8 cellular contexts compared by ENCODE assay signal in genomic region chr14:53432378-53432802, GRCh38.
DNase-seq lines count a peak whose midpoint lies in the region; ATAC-seq and TF ChIP-seq lines count a peak whose summit lies in the region.

No MANE protein-coding gene starts in this region.

- CTCF ChIA-PET in activated CD4-positive, alpha-beta memory T cell treated with anti-CD3 and anti-CD28 coated beads for 36 hours (lab: Charles Lee), result no interaction called here

- H3K9ac ChIP-seq in mesendoderm (ENCODE audit: low read length), result no peak overlapping the region

- H3K27me3 ChIP-seq in mesendoderm (ENCODE audit: insufficient read depth, low read length, poor library complexity), result no peaks in the 10 kb centered on the region

- WGBS in mesendoderm (ENCODE audit: extremely low coverage, insufficient coverage, low lambda C conversion rate), result no CpG with 5 or more reads among the region's 2 CpGs

- no peaks in the 10 kb centered on the region for H3K79me2 ChIP-seq in mesendoderm (ENCODE audit: control insufficient read depth, insufficient read depth, low read length)

- H3K4me3 ChIP-seq in GM12875 (ENCODE audit: low read depth, low read length) (no peak overlapping the region), mesendoderm (ENCODE audit: low read length) (no peak overlapping the region)

- no peak overlapping the region for H2AK5ac ChIP-seq in mesendoderm (ENCODE audit: low read length)

- H3K23ac ChIP-seq in mesendoderm (ENCODE audit: low read length), result no peak overlapping the region

- H3K9me3 Mint-ChIP-seq in chondrocyte (ENCODE audit: low read depth), result peaks cover 4% of the 10 kb centered on the region
- H3K9me3 Mint-ChIP-seq in activated CD4-positive, alpha-beta memory T cell treated with anti-CD3 and anti-CD28 coated beads for 36 hours, result peaks cover 6% of the 10 kb centered on the region

- H3K18ac ChIP-seq in mesendoderm (ENCODE audit: low read length), result no peak overlapping the region

- no peaks in the 10 kb centered on the region for H3K4me1 ChIP-seq in mesendoderm (ENCODE audit: control insufficient read depth, low read depth, low read length)

- no peaks in the 10 kb centered on the region for H3K79me1 ChIP-seq in mesendoderm (ENCODE audit: low read length)

- H3K4ac ChIP-seq in mesendoderm (ENCODE audit: low read depth, low read length), result no peak overlapping the region

- POLR2A ChIA-PET in activated CD4-positive, alpha-beta memory T cell treated with anti-CD3 and anti-CD28 coated beads for 36 hours (lab: Charles Lee), result no interaction called here

- peak; percentile 56 for ATAC-seq in HG03139 (IDR thresholded peaks at IDR 0.05; ENCODE audit: unreplicated experiment)
- no peak for ATAC-seq in GM18873 (IDR thresholded peaks at IDR 0.05; ENCODE audit: low FRiP score, unreplicated experiment)

- no peak overlapping the region for H4K8ac ChIP-seq in mesendoderm (ENCODE audit: low read depth, low read length)

- no peak overlapping the region for H3K4me2 ChIP-seq in mesendoderm (ENCODE audit: low read length)

- H4K5ac ChIP-seq in mesendoderm (ENCODE audit: low read length), result no peak overlapping the region

- no peak overlapping the region for H3K4me3 Mint-ChIP-seq in chondrocyte (ENCODE audit: unreplicated experiment)
- no peak overlapping the region for H3K4me3 Mint-ChIP-seq in activated CD4-positive, alpha-beta memory T cell treated with anti-CD3 and anti-CD28 coated beads for 36 hours

- no peak overlapping the region for H2BK15ac ChIP-seq in mesendoderm (replicated peaks; ENCODE audit: low read depth)

- H3K4me1 Mint-ChIP-seq in chondrocyte (ENCODE audit: low read depth), result no peaks in the 10 kb centered on the region
- no peaks in the 10 kb centered on the region for H3K4me1 Mint-ChIP-seq in activated CD4-positive, alpha-beta memory T cell treated with anti-CD3 and anti-CD28 coated beads for 36 hours (ENCODE audit: low read depth)

- intact Hi-C loops in activated CD4-positive, alpha-beta memory T cell treated with anti-CD3 and anti-CD28 coated beads for 36 hours (cut with micrococcal nuclease), result no loop called here

- no peak overlapping the region for H3K27ac Mint-ChIP-seq in chondrocyte (ENCODE audit: unreplicated experiment)
- no peak overlapping the region for H3K27ac Mint-ChIP-seq in activated CD4-positive, alpha-beta memory T cell treated with anti-CD3 and anti-CD28 coated beads for 36 hours

- H3K36me3 Mint-ChIP-seq in chondrocyte (ENCODE audit: low read depth), result peaks cover 1% of the 10 kb centered on the region
- no peaks in the 10 kb centered on the region for H3K36me3 Mint-ChIP-seq in activated CD4-positive, alpha-beta memory T cell treated with anti-CD3 and anti-CD28 coated beads for 36 hours

- H3K56ac ChIP-seq in mesendoderm (ENCODE audit: low read length), result no peak overlapping the region

- no peak overlapping the region for H3K27ac ChIP-seq in mesendoderm (ENCODE audit: low read depth, low read length)

- H3K27me3 Mint-ChIP-seq in chondrocyte (ENCODE audit: low read depth), result peaks cover 3% of the 10 kb centered on the region
- H3K27me3 Mint-ChIP-seq in activated CD4-positive, alpha-beta memory T cell treated with anti-CD3 and anti-CD28 coated beads for 36 hours, result no peaks in the 10 kb centered on the region

- H2BK5ac ChIP-seq in mesendoderm (ENCODE audit: low read length), result no peak overlapping the region

- no peak overlapping the region for H2BK120ac ChIP-seq in mesendoderm (ENCODE audit: low read depth, low read length)

- peak; percentile 70 for TF ChIP-seq CTCF in GM12875 (IDR thresholded peaks at IDR 0.05; ENCODE audit: borderline replicate concordance, insufficient read depth, low read depth, low read length)
- TF ChIP-seq CTCF in chondrocyte (IDR thresholded peaks at IDR 0.05), result peak; percentile 85

- H3K36me3 ChIP-seq in mesendoderm (ENCODE audit: control insufficient read depth, insufficient read depth, low read length), result no peaks in the 10 kb centered on the region

- DNase-seq in AG08395 (ENCODE audit: low spot score) (peak; percentile 60), NOMO-1 treated with DMSO at 0.1 percent for 48 hours (lab: John Stamatoyannopoulos, UW; ENCODE audit: unreplicated experiment) (peak; percentile 42), chondrocyte (ENCODE audit: low spot score) (no peak), mesendoderm (peak; percentile 84)
- no peak for DNase-seq in activated CD4-positive, alpha-beta memory T cell treated with anti-CD3 and anti-CD28 coated beads for 36 hours

Comparison
In these comparisons a context has a peak if more than half of its experiments do, and no peak if none do; other contexts are left out.
1. DNase-seq: peak in AG08395 (single experiment), NOMO-1 treated with DMSO at 0.1 percent for 48 hours (single experiment) and mesendoderm (single experiment); none in chondrocyte (single experiment) and activated CD4-positive, alpha-beta memory T cell treated with anti-CD3 and anti-CD28 coated beads for 36 hours (single experiment).